16 cellular contexts compared by ENCODE assay signal in genomic region chr16:21650517-21650916, GRCh38. TPM values are rescaled to one million over a fixed set of nuclear protein-coding genes. Genes with fewer than 3 reads are reported as not detected.
DNase-seq lines count a peak whose midpoint lies in the region; ATAC-seq, FAIRE-seq and TF ChIP-seq lines count a peak whose summit lies in the region.
"Had no signal": no experiment of that assay in that cellular context is flagged by ENCODE, and none has a peak within 500 bp of the region (broad histone marks: within the 10 kb centered on the region; RNA-seq: fewer than 3 reads in every experiment).

No MANE protein-coding gene starts in this region.

- no peaks in the 10 kb centered on the region for H3K9me3 ChIP-seq in upper lobe of left lung
- no peaks in the 10 kb centered on the region for H3K9me3 ChIP-seq in esophagus squamous epithelium
- no peaks in the 10 kb centered on the region for H3K9me3 ChIP-seq in kidney (ENCODE audit: control insufficient read depth in 1 of 2, low read length in 2 of 2)

- TF ChIP-seq POLR2A in upper lobe of left lung (IDR thresholded peaks at IDR 0.05): no peak
- no peak for TF ChIP-seq POLR2A in esophagus squamous epithelium (IDR thresholded peaks at IDR 0.05)

- H3K4me1 ChIP-seq in upper lobe of left lung: peaks cover 16 to 35% (median 25%) of the 10 kb centered on the region in 4 donors
- H3K4me1 ChIP-seq in esophagus squamous epithelium: peaks cover 5 to 66% (median 15%) of the 10 kb centered on the region in 3 donors
- H3K4me1 ChIP-seq in kidney (ENCODE audit: control insufficient read depth in 1 of 2, insufficient read depth in 1 of 2, low read depth in 1 of 2, low read length in 2 of 2): peaks cover 0 to 6% of the 10 kb centered on the region in 2 donors

- DNase-seq in Right ventricle myocardium superior: no peak
- DNase-seq in cardiac septum (ENCODE audit: low spot score): no peak
- peak; percentile 86 for DNase-seq in OCI-M1 (lab: John Stamatoyannopoulos, UW)
- peak; percentile 50 for DNase-seq in epithelial cell of esophagus (ENCODE audit: low read depth)
- peak in 1 of 2 donors; percentile 50 for DNase-seq in upper lobe of left lung
- DNase-seq in esophagus squamous epithelium (lab: John Stamatoyannopoulos, UW): no peak
- DNase-seq in kidney: no peak
- DNase-seq in NCI-H510A (lab: John Stamatoyannopoulos, UW): no peak
- DNase-seq: activated CD4-positive, alpha-beta T cell treated with anti-CD3 and anti-CD28 coated beads, Interleukin-2, amount 50 U/mL, for 1 hour; aorta; HCEC 1CT; NCI-H1694; NCI-H524; stimulated activated naive CD4-positive, alpha-beta T cell treated with Interleukin-2 at 50 U/mL for 16 hours had no signal

- intact Hi-C loops in Right ventricle myocardium superior (cut with DNase I) (no loop called here), cardiac septum (cut with DNase I) (no loop called here), esophagus squamous epithelium (cut with DNase I) (no loop called here), kidney (cut with DNase I) (no loop called here)

- H3K27me3 ChIP-seq in upper lobe of left lung: no peaks in the 10 kb centered on the region
- H3K27me3 ChIP-seq in esophagus squamous epithelium: no peaks in the 10 kb centered on the region

- TF ChIP-seq EP300 in upper lobe of left lung (IDR thresholded peaks at IDR 0.05): peak in 1 of 4 donors; percentile 21

- FAIRE-seq in kidney (lab: Jason Lieb, UNC): no peak

- H3K27ac ChIP-seq in upper lobe of left lung (peak overlapping the region; percentile 28 to 83 (median 56)), esophagus squamous epithelium (peak overlapping the region in 1 of 4 donors; percentile 34), kidney (ENCODE audit: low read depth in 2 of 2, low read length in 2 of 2) (no peak overlapping the region)

- H3K4me3 ChIP-seq in epithelial cell of esophagus (ENCODE audit: low read length) (no peak overlapping the region), upper lobe of left lung (peak overlapping the region in 3 of 4 donors; percentile 13 to 44 (median 27)), esophagus squamous epithelium (no peak overlapping the region), kidney (ENCODE audit: low read length in 2 of 2) (no peak overlapping the region)

- TF ChIP-seq CTCF in epithelial cell of esophagus (IDR thresholded peaks at IDR 0.05; ENCODE audit: insufficient read depth, low read depth, low read length, missing control alignments) (no peak), upper lobe of left lung (IDR thresholded peaks at IDR 0.05) (no peak), esophagus squamous epithelium (IDR thresholded peaks at IDR 0.05) (no peak), kidney (IDR thresholded peaks at IDR 0.05; ENCODE audit: borderline replicate concordance, extremely low read depth, insufficient read depth) (no peak)

- H3K36me3 ChIP-seq in upper lobe of left lung (peaks cover 0 to 7% (median 0%) of the 10 kb centered on the region in 4 donors), esophagus squamous epithelium (peaks cover 0 to 27% (median 0%) of the 10 kb centered on the region in 3 donors), kidney (ENCODE audit: control insufficient read depth in 1 of 2, insufficient read depth in 2 of 2, low read length in 2 of 2) (peaks cover 0 to 14% of the 10 kb centered on the region in 2 donors)

- no peak overlapping the region for H3K9ac ChIP-seq in kidney (ENCODE audit: low read length in 2 of 2)

- WGBS in upper lobe of left lung, 2 donors: 83 to 87% methylated on average over 1 of the region's 1 CpG
- WGBS in esophagus squamous epithelium, 2 donors: 65 to 82% methylated on average over 1 of the region's 1 CpG

- ATAC-seq in Right ventricle myocardium superior (ENCODE audit: poor library complexity) (peak; percentile 53), upper lobe of left lung (ENCODE audit: low FRiP score in 2 of 2) (peak in 1 of 2 donors; percentile 68)

RNA-seq across cellular contexts. Expression of gene IGSF6, which starts 1.9 kb away (rescaled TPM):
- 2.5 TPM for total RNA-seq in Right ventricle myocardium superior
- total RNA-seq in cardiac septum: 2.3 TPM
- 10 to 100 TPM in 4 of 6 donors, 1 to 10 TPM in 2; 7.0 to 74.0 (median 17.7) TPM for total RNA-seq in upper lobe of left lung
- 1 to 10 TPM in 2 of 4 donors, under 1 TPM in 2; 0.18 to 3.6 (median 1.3) TPM for total RNA-seq in esophagus squamous epithelium
- total RNA-seq in kidney: 8.1 TPM
- 1.1 TPM for polyA plus RNA-seq in kidney (ENCODE audit: insufficient read depth, low read depth, low replicate concordance)
- total RNA-seq: RPMI7951 had no signal

RNA-seq across cellular contexts. Expression of gene OTOA, which starts 13.3 kb away (rescaled TPM):
- total RNA-seq in Right ventricle myocardium superior: not detected
- total RNA-seq in cardiac septum: 0.11 TPM
- 1 to 10 TPM in 1 of 6 donors, under 1 TPM in 3, not detected in 2; 0.46 to 2.1 (median 0.65) TPM for total RNA-seq in upper lobe of left lung
- under 1 TPM in 2 of 4 donors, not detected in 2; 0.11 to 0.38 TPM for total RNA-seq in esophagus squamous epithelium
- 0.13 TPM for total RNA-seq in kidney
- 0.39 TPM for polyA plus RNA-seq in kidney (ENCODE audit: insufficient read depth, low read depth, low replicate concordance)
- total RNA-seq: dermis microvascular lymphatic vessel endothelial cell, RPMI7951 had no signal
- polyA plus RNA-seq: aorta had no signal

RNA-seq across cellular contexts. Expression of gene METTL9, which starts 51.1 kb away (rescaled TPM):
- total RNA-seq in Right ventricle myocardium superior: 47.4 TPM
- total RNA-seq in cardiac septum: 56.1 TPM
- 100 to 1,000 TPM in 2 of 6 donors, 10 to 100 TPM in 4; 57.1 to 120 (median 93.3) TPM for total RNA-seq in upper lobe of left lung
- total RNA-seq in esophagus squamous epithelium: 100 to 1,000 TPM in 3 of 4 donors, 10 to 100 TPM in 1; 82.3 to 169 (median 140) TPM
- total RNA-seq in kidney: 129 TPM
- 193 TPM for polyA plus RNA-seq in kidney (ENCODE audit: insufficient read depth, low read depth, low replicate concordance)

Comparison
In these comparisons a context has a peak if more than half of its experiments do, and no peak if none do; other contexts are left out.
1. DNase-seq: peak in OCI-M1 (single experiment) and epithelial cell of esophagus (single experiment); none in Right ventricle myocardium superior (single experiment), cardiac septum (single experiment), esophagus squamous epithelium (single experiment), kidney (single experiment) and NCI-H510A (single experiment).
2. H3K4me3 ChIP-seq: peak in upper lobe of left lung (3 of 4); none in epithelial cell of esophagus (single experiment), esophagus squamous epithelium (0 of 4) and kidney (0 of 2).
3. H3K27ac ChIP-seq: peak in upper lobe of left lung (4 of 4); none in kidney (0 of 2).